ENCODE assay signal across 19 cellular contexts in genomic region chr4:115293093-115293462, GRCh38.
DNase-seq lines count a peak whose midpoint lies in the region; ATAC-seq, FAIRE-seq and TF ChIP-seq lines count a peak whose summit lies in the region.
"Had no signal": no experiment of that assay in that cellular context is flagged by ENCODE, and none has a peak within 500 bp of the region (broad histone marks: within the 10 kb centered on the region; RNA-seq: fewer than 3 reads in every experiment).

No MANE protein-coding gene starts in this region.

- no peaks in the 10 kb centered on the region for H3K9me3 ChIP-seq in OCI-LY7 (ENCODE audit: low read length)
- no peaks in the 10 kb centered on the region for H3K9me3 ChIP-seq in SU-DHL-6 (ENCODE audit: insufficient read depth, low read length)
- H3K9me3 ChIP-seq in kidney (ENCODE audit: control insufficient read depth in 1 of 2, low read length in 2 of 2) = no peaks in the 10 kb centered on the region
- H3K9me3 ChIP-seq: BLaER1, HAP-1 had no signal

- no peaks in the 10 kb centered on the region for H3K27me3 Mint-ChIP-seq in activated T-cell treated with anti-CD3 and anti-CD28 coated beads, Interleukin-2, amount 50 U/mL, for 72 hours (ENCODE audit: low read depth)
- H3K27me3 Mint-ChIP-seq: CD4-positive, alpha-beta memory T cell had no signal

- no peaks in the 10 kb centered on the region for H3K27me3 ChIP-seq in SU-DHL-6 (ENCODE audit: low read length)
- H3K27me3 ChIP-seq: BLaER1 had no signal

- TF ChIP-seq CTCF in OCI-LY7 (conservative IDR thresholded peaks at IDR 0.05; ENCODE audit: low read length) (no peak), SU-DHL-6 (IDR thresholded peaks at IDR 0.05; ENCODE audit: insufficient read depth, low read length, poor library complexity, severe bottlenecking) (no peak), kidney (IDR thresholded peaks at IDR 0.05; ENCODE audit: borderline replicate concordance, extremely low read depth, insufficient read depth) (no peak)

- H3K4me2 ChIP-seq in OCI-LY7 (ENCODE audit: low read length) (0 out of 2 replicates have a peak overlapping the region, but pooled peaks have one; percentile 55), SU-DHL-6 (ENCODE audit: low read depth, low read length, poor library complexity, severe bottlenecking) (peak overlapping the region; percentile 74)
- H3K4me2 ChIP-seq: BLaER1 had no signal

- POLR2A ChIA-PET in OCI-LY7 (lab: Charles Lee) = no interaction called here

- DNase-seq in NOMO-1 treated with DMSO at 0.1 percent for 48 hours (lab: John Stamatoyannopoulos, UW; ENCODE audit: unreplicated experiment) = peak; percentile 22
- DNase-seq in NOMO-1 treated with dmso at 0.1 percent for 144 hours (lab: John Stamatoyannopoulos, UW; ENCODE audit: unreplicated experiment) = no peak
- no peak for DNase-seq in OCI-LY7 (ENCODE audit: low spot score)
- no peak for DNase-seq in kidney
- DNase-seq in NCI-H1048 (lab: John Stamatoyannopoulos, UW) = no peak
- DNase-seq in activated T-cell treated with anti-CD3 and anti-CD28 coated beads, Interleukin-2, amount 50 U/mL, for 72 hours = no peak
- DNase-seq in NCI-H345 treated with DMSO at 0.1 percent for 48 hours (lab: John Stamatoyannopoulos, UW; ENCODE audit: unreplicated experiment) = no peak
- DNase-seq: 8988T, DMS153, DMS79, GF-D8, IMR-90 had no signal

- CTCF ChIA-PET in OCI-LY7 (lab: Charles Lee; ENCODE audit: unreplicated experiment) = no interaction called here

- H3K9me3 Mint-ChIP-seq in activated T-cell treated with anti-CD3 and anti-CD28 coated beads, Interleukin-2, amount 50 U/mL, for 72 hours = no peaks in the 10 kb centered on the region

- no peak overlapping the region for H3K27ac Mint-ChIP-seq in activated T-cell treated with anti-CD3 and anti-CD28 coated beads, Interleukin-2, amount 50 U/mL, for 72 hours
- H3K27ac Mint-ChIP-seq: CD14-positive monocyte; CD4-positive, alpha-beta memory T cell had no signal

- ATAC-seq in activated T-cell treated with anti-CD3 and anti-CD28 coated beads, Interleukin-2, amount 50 U/mL, for 72 hours (replicated peaks in 1 of 2) = no peak

- BruUV-seq in OCI-LY7 (replicated peaks; lab: Mats Ljungman, UMichigan) = no TSS peak

- intact Hi-C loops in OCI-LY7 (cut with micrococcal nuclease; ENCODE audit: unreplicated experiment) (no loop called here), kidney (cut with DNase I) (no loop called here)

- H3K79me2 ChIP-seq in OCI-LY7 (ENCODE audit: insufficient read depth, low read depth, low read length) (no peaks in the 10 kb centered on the region), SU-DHL-6 (ENCODE audit: insufficient read depth, low read length) (no peaks in the 10 kb centered on the region)

- peaks cover 15% of the 10 kb centered on the region for H3K4me1 ChIP-seq in OCI-LY7 (ENCODE audit: insufficient read depth, low read length, poor library complexity, severe bottlenecking)
- no peaks in the 10 kb centered on the region for H3K4me1 ChIP-seq in kidney (ENCODE audit: control insufficient read depth in 1 of 2, insufficient read depth in 1 of 2, low read depth in 1 of 2, low read length in 2 of 2)
- H3K4me1 ChIP-seq: BLaER1, HAP-1 had no signal

- H3K36me3 Mint-ChIP-seq in activated T-cell treated with anti-CD3 and anti-CD28 coated beads, Interleukin-2, amount 50 U/mL, for 72 hours (ENCODE audit: insufficient read depth in 2 of 2) = no peaks in the 10 kb centered on the region
- H3K36me3 Mint-ChIP-seq: CD14-positive monocyte; CD4-positive, alpha-beta memory T cell had no signal

- H3K4me3 ChIP-seq in OCI-LY7 (ENCODE audit: low read depth, low read length, poor library complexity, severe bottlenecking) (no peak overlapping the region), SU-DHL-6 (ENCODE audit: insufficient read depth, low read length, poor library complexity, severe bottlenecking) (no peak overlapping the region), kidney (ENCODE audit: low read length in 2 of 2) (no peak overlapping the region)
- H3K4me3 ChIP-seq: BLaER1, HAP-1 had no signal

- H3K9ac ChIP-seq in SU-DHL-6 (ENCODE audit: low read length) (no peak overlapping the region), kidney (ENCODE audit: low read length in 2 of 2) (no peak overlapping the region)
- H3K9ac ChIP-seq: BLaER1 had no signal

- FAIRE-seq in kidney (lab: Jason Lieb, UNC) = peak; percentile 15
- FAIRE-seq: H1, HTR-8/SVneo had no signal

- no peaks in the 10 kb centered on the region for H3K4me1 Mint-ChIP-seq in activated T-cell treated with anti-CD3 and anti-CD28 coated beads, Interleukin-2, amount 50 U/mL, for 72 hours (ENCODE audit: low read depth)

- H3F3A ChIP-seq in SU-DHL-6 (ENCODE audit: insufficient read depth) = no peaks in the 10 kb centered on the region

- H3K9me2 ChIP-seq in OCI-LY7 (ENCODE audit: insufficient read depth, low read length) (no peaks in the 10 kb centered on the region), SU-DHL-6 (replicated peaks; ENCODE audit: insufficient read depth, low read length) (no peaks in the 10 kb centered on the region)

- H4K20me1 ChIP-seq in OCI-LY7 (ENCODE audit: insufficient read depth, low read length) = no peaks in the 10 kb centered on the region
- H4K20me1 ChIP-seq in SU-DHL-6 (ENCODE audit: low read depth, low read length) = no peaks in the 10 kb centered on the region
- H4K20me1 ChIP-seq: BLaER1 had no signal

- H3K36me3 ChIP-seq in OCI-LY7 (ENCODE audit: insufficient read depth, low read length) = no peaks in the 10 kb centered on the region
- no peaks in the 10 kb centered on the region for H3K36me3 ChIP-seq in SU-DHL-6 (ENCODE audit: low read length)
- no peaks in the 10 kb centered on the region for H3K36me3 ChIP-seq in kidney (ENCODE audit: control insufficient read depth in 1 of 2, insufficient read depth in 2 of 2, low read length in 2 of 2)
- H3K36me3 ChIP-seq: BLaER1, HAP-1 had no signal

- no peak overlapping the region for H3K4me3 Mint-ChIP-seq in activated T-cell treated with anti-CD3 and anti-CD28 coated beads, Interleukin-2, amount 50 U/mL, for 72 hours
- H3K4me3 Mint-ChIP-seq: CD14-positive monocyte had no signal

- no peak overlapping the region for H3K27ac ChIP-seq in OCI-LY7 (ENCODE audit: low read depth, low read length, poor library complexity, severe bottlenecking)
- no peak overlapping the region; the same call in 1 of the 2 replicates for H3K27ac ChIP-seq in SU-DHL-6 (ENCODE audit: low read depth, low read length)
- H3K27ac ChIP-seq in kidney (ENCODE audit: low read depth in 2 of 2, low read length in 2 of 2) = no peak overlapping the region
- H3K27ac ChIP-seq: BLaER1 had no signal

- H2AFZ ChIP-seq in OCI-LY7 (ENCODE audit: low read length) = peak overlapping the region; percentile 87
- H2AFZ ChIP-seq in SU-DHL-6 (ENCODE audit: low read depth, low read length, severe bottlenecking) = peak overlapping the region; percentile 68
